ENCODE assay signal across 1 cellular context in genomic region chr7:4882169-4882741, GRCh38.
TF ChIP-seq lines count a peak whose summit lies in the region.

No MANE protein-coding gene starts in this region.

TF ChIP-seq in HCT116, 20 proteins besides CTCF, POLR2A, EP300 and RAD21 (continued from another document):
- TF ChIP-seq REST (IDR thresholded peaks at IDR 0.05; ENCODE audit: low read depth), result no peak
- TF ChIP-seq SP1 (IDR thresholded peaks at IDR 0.05; ENCODE audit: low read depth), result no peak
- TF ChIP-seq ZFX (IDR thresholded peaks at IDR 0.05), result no peak
- no peak for TF ChIP-seq YY1 (IDR thresholded peaks at IDR 0.05; ENCODE audit: extremely low read depth, insufficient replicate concordance, low read depth, low read length)
